33 cellular contexts compared by ENCODE assay signal in genomic region chr21:35059742-35060141, GRCh38. TPM values are rescaled to one million over a fixed set of nuclear protein-coding genes. Genes with fewer than 3 reads are reported as not detected.
A peak's percentile ranks its signal among the peaks of the same experiment; 100 is the strongest.
DNase-seq lines count a peak whose midpoint lies in the region; ATAC-seq and TF ChIP-seq lines count a peak whose summit lies in the region.
"Had no signal": no experiment of that assay in that cellular context is flagged by ENCODE, and none has a peak within 500 bp of the region (broad histone marks: within the 10 kb centered on the region; RNA-seq: fewer than 3 reads in every experiment).

No MANE protein-coding gene starts in this region.

- H3K4me1 ChIP-seq in SK-N-SH (ENCODE audit: control insufficient read depth in 1 of 2, insufficient read depth in 2 of 2, low read depth in 1 of 2, low read length in 1 of 2): no peaks in the 10 kb centered on the region
- no peaks in the 10 kb centered on the region for H3K4me1 ChIP-seq in GM23248 (ENCODE audit: insufficient read depth)
- H3K4me1 ChIP-seq: ascending aorta, thyroid gland had no signal

- no peaks in the 10 kb centered on the region for H3K27me3 ChIP-seq in SK-N-SH (ENCODE audit: insufficient read depth)
- no peaks in the 10 kb centered on the region for H3K27me3 ChIP-seq in GM23248 (replicated peaks; ENCODE audit: insufficient read depth)
- H3K27me3 ChIP-seq: ascending aorta, stomach, thyroid gland had no signal

- no peaks in the 10 kb centered on the region for H3K27me3 Mint-ChIP-seq in activated T-helper 2 cell treated with anti-CD3 and anti-CD28 coated beads, Interferon-gamma antibody, Interleukin-2, Interleukin-4, amounts not matched to agents 10 μg/mL and 5 μg/mL and 100 μg/mL, durations not matched to agents 14 hours and 24 hours and 36 hours (ENCODE audit: low read depth)
- no peaks in the 10 kb centered on the region for H3K27me3 Mint-ChIP-seq in activated naive CD8-positive, alpha-beta T cell treated with anti-CD3 and anti-CD28 coated beads, Interleukin-2, amount 50 U/mL, for 24 hours
- H3K27me3 Mint-ChIP-seq: CD4-positive, alpha-beta memory T cell had no signal

- H3K79me2 ChIP-seq in SK-N-SH (ENCODE audit: insufficient read depth) (no peaks in the 10 kb centered on the region), GM23248 (ENCODE audit: insufficient read depth) (no peaks in the 10 kb centered on the region)

- WGBS in SK-N-SH (ENCODE audit: low lambda C conversion rate): 57% methylated on average over 3 of the region's 3 CpGs
- WGBS in GM23248 (ENCODE audit: low coverage in 1 of 2, low lambda C conversion rate in 2 of 2, missing lambda C conversion rate in 2 of 2), 2 experiments: 68 to 77% methylated on average over 3 of the region's 3 CpGs

- H3K27ac ChIP-seq in SK-N-SH (ENCODE audit: low read depth in 2 of 2, low read length in 1 of 2) (peak overlapping the region in 1 of 2 experiments; percentile 32; a peak in 1 of 4 replicates), GM23248 (no peak overlapping the region)
- H3K27ac ChIP-seq: 22Rv1, ascending aorta, stomach, thyroid gland had no signal

- in situ Hi-C loops in GM23248 (cut with MboI): loop anchor here (25.0 kb wide), 1 partner anchor 878 kb away; no protein-coding TSS in a partner anchor

- H3K36me3 ChIP-seq in SK-N-SH (replicated peaks in 1 of 2; ENCODE audit: control insufficient read depth in 1 of 2, insufficient read depth in 2 of 2, low read length in 1 of 2) (no peaks in the 10 kb centered on the region), GM23248 (ENCODE audit: low read depth) (no peaks in the 10 kb centered on the region)
- H3K36me3 ChIP-seq: ascending aorta, stomach, thyroid gland had no signal

- CTCF ChIA-PET in SK-N-SH (lab: Yijun Ruan, JAX): no interaction called here

- no peak for TF ChIP-seq RAD21 in SK-N-SH (IDR thresholded peaks at IDR 0.05; ENCODE audit: low read length)

- TF ChIP-seq EP300 in SK-N-SH (IDR thresholded peaks at IDR 0.05; ENCODE audit: borderline replicate concordance in 1 of 2, low read depth in 1 of 2, low read length in 1 of 2): peak in 1 of 2 experiments; percentile 21; a peak in 1 of 4 replicates

- no peak overlapping the region for H3K9ac ChIP-seq in SK-N-SH
- H3K9ac ChIP-seq in GM23248: no peak overlapping the region

- H3K4me2 ChIP-seq in SK-N-SH (no peak overlapping the region), GM23248 (ENCODE audit: unreplicated experiment) (no peak overlapping the region)
- H3K4me2 ChIP-seq: GM23338 had no signal

- H3K9me3 ChIP-seq in SK-N-SH (no peaks in the 10 kb centered on the region), GM23248 (ENCODE audit: low read depth) (no peaks in the 10 kb centered on the region)
- H3K9me3 ChIP-seq: ascending aorta, stomach, thyroid gland had no signal

- H3F3A ChIP-seq in SK-N-SH (replicated peaks; ENCODE audit: insufficient read depth) (no peaks in the 10 kb centered on the region), GM23248 (ENCODE audit: insufficient read depth) (no peaks in the 10 kb centered on the region; the same call in 1 of the 2 replicates)

- intact Hi-C loops in activated T-helper 2 cell treated with anti-CD3 and anti-CD28 coated beads, Interferon-gamma antibody, Interleukin-2, Interleukin-4, amounts not matched to agents 10 μg/mL and 5 μg/mL and 100 μg/mL, durations not matched to agents 14 hours and 24 hours and 36 hours (cut with micrococcal nuclease): loop anchor here (1.0 kb wide), 2 partner anchors 8 to 29 kb away; no protein-coding TSS in a partner anchor

- ATAC-seq in SK-N-SH treated with all-trans-retinoic acid at 6 μM for 48 hours (no peak), GM21786 (IDR thresholded peaks at IDR 0.05; ENCODE audit: unreplicated experiment) (no peak)
- ATAC-seq in activated naive CD8-positive, alpha-beta T cell treated with anti-CD3 and anti-CD28 coated beads, Interleukin-2, amount 50 U/mL, for 24 hours: no peak
- ATAC-seq: activated naive CD4-positive, alpha-beta T cell treated with anti-CD3 and anti-CD28 coated beads, Interleukin-2, amount 50 U/mL, for 72 hours; effector memory CD8-positive, alpha-beta T cell; GM23338; PC-3; Right ventricle myocardium inferior had no signal

- no peaks in the 10 kb centered on the region for H3K9me2 ChIP-seq in SK-N-SH
- H3K9me2 ChIP-seq in GM23248 (ENCODE audit: insufficient read depth): no peaks in the 10 kb centered on the region

- no peak overlapping the region for H3K4me3 ChIP-seq in SK-N-SH (ENCODE audit: low read depth in 2 of 2, low read length in 1 of 2)
- H3K4me3 ChIP-seq in GM23248: no peak overlapping the region
- H3K4me3 ChIP-seq: ascending aorta, GM23338, stomach, thyroid gland had no signal

- no peak for TF ChIP-seq CTCF in SK-N-SH (IDR thresholded peaks at IDR 0.05)

- H3K27ac Mint-ChIP-seq in activated T-helper 2 cell treated with anti-CD3 and anti-CD28 coated beads, Interferon-gamma antibody, Interleukin-2, Interleukin-4, amounts not matched to agents 10 μg/mL and 5 μg/mL and 100 μg/mL, durations not matched to agents 14 hours and 24 hours and 36 hours: peak overlapping the region; percentile 59
- no peak overlapping the region for H3K27ac Mint-ChIP-seq in activated naive CD8-positive, alpha-beta T cell treated with anti-CD3 and anti-CD28 coated beads, Interleukin-2, amount 50 U/mL, for 24 hours
- H3K27ac Mint-ChIP-seq: activated naive CD4-positive, alpha-beta T cell treated with anti-CD3 and anti-CD28 coated beads, Interleukin-2, amount 50 U/mL, for 72 hours; effector memory CD8-positive, alpha-beta T cell; GM23338; mesothelial cell of epicardium; nephron had no signal

- no peak overlapping the region for H2AFZ ChIP-seq in SK-N-SH (ENCODE audit: low read depth)
- no peak overlapping the region for H2AFZ ChIP-seq in GM23248
- H2AFZ ChIP-seq: GM23338 had no signal

- DNase-seq in SK-N-SH (no peak), GM23248 (peak; percentile 42), iris pigment epithelial cell (ENCODE audit: low read depth) (peak; percentile 58), midbrain (lab: John Stamatoyannopoulos, UW) (no peak)
- no peak for DNase-seq in activated T-helper 2 cell treated with anti-CD3 and anti-CD28 coated beads, Interferon-gamma antibody, Interleukin-2, Interleukin-4, amounts not matched to agents 10 μg/mL and 5 μg/mL and 100 μg/mL, durations not matched to agents 14 hours and 24 hours and 36 hours (ENCODE audit: low spot score)
- no peak for DNase-seq in activated naive CD8-positive, alpha-beta T cell treated with anti-CD3 and anti-CD28 coated beads, Interleukin-2, amount 50 U/mL, for 24 hours
- DNase-seq: activated CD4-positive, alpha-beta T cell treated with anti-CD3 and anti-CD28 coated beads, Interleukin-2, amount 50 U/mL, for 1 hour; AML-193; CD4-positive, alpha-beta memory T cell; cortex of kidney; effector memory CD8-positive, alpha-beta T cell; kidney; NCI-H1092 treated with DMSO at 0.1 percent for 48 hours; NCI-H187; NCI-H2171 treated with DMSO at 0.1 percent for 48 hours; NCI-H510A treated with DMSO at 0.1 percent for 48 hours; PC-3; small intestine; stimulated activated CD4-positive, alpha-beta T cell treated with anti-CD3 and anti-CD28 coated beads, Interleukin-1b, Interleukin-23, amount 100 ng/mL, for 48 hours; stimulated activated CD8-positive, alpha-beta memory T cell treated with anti-CD3 and anti-CD28 coated beads, Interleukin-4, amount 100 ng/mL, for 48 hours; stomach; SW 1271; T1000; thyroid gland had no signal

- no peaks in the 10 kb centered on the region for H4K20me1 ChIP-seq in SK-N-SH (ENCODE audit: insufficient read depth)
- H4K20me1 ChIP-seq in GM23248 (ENCODE audit: insufficient read depth): no peaks in the 10 kb centered on the region

- peaks cover 7% of the 10 kb centered on the region for H3K9me3 Mint-ChIP-seq in activated T-helper 2 cell treated with anti-CD3 and anti-CD28 coated beads, Interferon-gamma antibody, Interleukin-2, Interleukin-4, amounts not matched to agents 10 μg/mL and 5 μg/mL and 100 μg/mL, durations not matched to agents 14 hours and 24 hours and 36 hours
- no peaks in the 10 kb centered on the region for H3K9me3 Mint-ChIP-seq in activated naive CD8-positive, alpha-beta T cell treated with anti-CD3 and anti-CD28 coated beads, Interleukin-2, amount 50 U/mL, for 24 hours
- H3K9me3 Mint-ChIP-seq: effector memory CD8-positive, alpha-beta T cell; GM23338; mesothelial cell of epicardium had no signal

- H3K4me1 Mint-ChIP-seq in activated T-helper 2 cell treated with anti-CD3 and anti-CD28 coated beads, Interferon-gamma antibody, Interleukin-2, Interleukin-4, amounts not matched to agents 10 μg/mL and 5 μg/mL and 100 μg/mL, durations not matched to agents 14 hours and 24 hours and 36 hours (ENCODE audit: low read depth): peaks cover 60% of the 10 kb centered on the region
- peaks cover 33% of the 10 kb centered on the region for H3K4me1 Mint-ChIP-seq in activated naive CD8-positive, alpha-beta T cell treated with anti-CD3 and anti-CD28 coated beads, Interleukin-2, amount 50 U/mL, for 24 hours
- H3K4me1 Mint-ChIP-seq: nephron had no signal

- peaks cover 3% of the 10 kb centered on the region for H3K36me3 Mint-ChIP-seq in activated T-helper 2 cell treated with anti-CD3 and anti-CD28 coated beads, Interferon-gamma antibody, Interleukin-2, Interleukin-4, amounts not matched to agents 10 μg/mL and 5 μg/mL and 100 μg/mL, durations not matched to agents 14 hours and 24 hours and 36 hours (ENCODE audit: low read depth)
- no peaks in the 10 kb centered on the region for H3K36me3 Mint-ChIP-seq in activated naive CD8-positive, alpha-beta T cell treated with anti-CD3 and anti-CD28 coated beads, Interleukin-2, amount 50 U/mL, for 24 hours (ENCODE audit: low read depth)
- H3K36me3 Mint-ChIP-seq: CD4-positive, alpha-beta memory T cell; mesothelial cell of epicardium had no signal

- peak overlapping the region; percentile 62 for H3K4me3 Mint-ChIP-seq in activated T-helper 2 cell treated with anti-CD3 and anti-CD28 coated beads, Interferon-gamma antibody, Interleukin-2, Interleukin-4, amounts not matched to agents 10 μg/mL and 5 μg/mL and 100 μg/mL, durations not matched to agents 14 hours and 24 hours and 36 hours (ENCODE audit: low read depth)
- no peak overlapping the region for H3K4me3 Mint-ChIP-seq in activated naive CD8-positive, alpha-beta T cell treated with anti-CD3 and anti-CD28 coated beads, Interleukin-2, amount 50 U/mL, for 24 hours
- H3K4me3 Mint-ChIP-seq: effector memory CD8-positive, alpha-beta T cell; GM23338; mesothelial cell of epicardium; nephron had no signal

- POLR2A ChIA-PET in SK-N-SH (lab: Yijun Ruan, JAX): no interaction called here

TF ChIP-seq in SK-N-SH treated with all-trans-retinoic acid at 6 μM for 48 hours, 23 proteins besides CTCF, POLR2A, EP300 and RAD21 (continues in another document):
- no peak for TF ChIP-seq TOX (CRISPR knock-in tag; IDR thresholded peaks at IDR 0.05; ENCODE audit: borderline replicate concordance)
- TF ChIP-seq ZNF565 (CRISPR knock-in tag; conservative IDR thresholded peaks at IDR 0.05; ENCODE audit: low read depth): no peak
- TF ChIP-seq ZFP3 (CRISPR knock-in tag; IDR thresholded peaks at IDR 0.05): no peak

RNA-seq across cellular contexts. Expression of gene RUNX1, which starts 10.6 kb away (rescaled TPM):
- polyA plus RNA-seq in SK-N-SH (2012; rRNA removed) (9.9 and 17.1 TPM in 2 replicates), GM23248 (2016; fragmentation: Nextera tagmentation; extraction: Ambion mirVana) (21.3 and 23.1 TPM in 2 replicates)
- 12.9 and 16.2 TPM in 2 replicates for polyA plus RNA-seq in SK-N-SH (2012; cell fraction: cytosol; rRNA removed)
- 33.4 and 39.7 TPM in 2 replicates for polyA plus RNA-seq in SK-N-SH (2012; cell fraction: nucleus; rRNA removed)
- 32.6 and 35.3 TPM in 2 replicates for total RNA-seq in GM23248 (2014; rRNA removed; shearing (Covaris generic))
- 120 and 121 TPM in 2 replicates for total RNA-seq in activated T-helper 2 cell treated with anti-CD3 and anti-CD28 coated beads, Interferon-gamma antibody, Interleukin-2, Interleukin-4, amounts not matched to agents 10 μg/mL and 5 μg/mL and 100 μg/mL, durations not matched to agents 14 hours and 24 hours and 36 hours

Comparison
In these comparisons a context has a peak if more than half of its experiments do, and no peak if none do; other contexts are left out.
1. DNase-seq: peak in GM23248 (single experiment) and iris pigment epithelial cell (single experiment); none in SK-N-SH (single experiment), activated T-helper 2 cell treated with anti-CD3 and anti-CD28 coated beads, Interferon-gamma antibody, Interleukin-2, Interleukin-4, amounts not matched to agents 10 μg/mL and 5 μg/mL and 100 μg/mL, durations not matched to agents 14 hours and 24 hours and 36 hours (single experiment), midbrain (single experiment) and activated naive CD8-positive, alpha-beta T cell treated with anti-CD3 and anti-CD28 coated beads, Interleukin-2, amount 50 U/mL, for 24 hours (single experiment).